In the genomic region with DNA sequence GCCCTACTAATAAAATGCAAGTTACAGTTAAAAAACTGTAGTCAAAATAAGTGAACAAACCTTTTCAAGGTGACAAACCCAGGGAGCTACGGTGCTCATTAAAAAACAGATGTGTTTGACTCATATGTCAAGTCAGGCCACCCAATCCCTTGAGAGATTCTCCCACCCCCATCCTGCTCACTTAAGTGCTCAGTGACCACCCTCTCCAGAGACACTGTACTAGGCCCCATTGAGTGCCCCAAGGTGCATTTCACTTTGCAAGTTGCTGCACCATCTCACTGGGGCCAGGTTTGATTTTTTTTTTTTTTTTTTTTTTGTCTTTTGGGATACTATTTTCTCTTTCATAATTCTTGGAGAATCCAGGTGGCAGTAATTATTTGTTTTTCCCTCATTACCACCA, we compare ENCODE assay signal across 13 cellular contexts. TPM values are rescaled to one million over a fixed set of nuclear protein-coding genes. Genes with fewer than 3 reads are reported as not detected.
A peak's percentile ranks its signal among the peaks of the same experiment; 100 is the strongest.
DNase-seq lines count a peak whose midpoint lies in the region; ATAC-seq, FAIRE-seq and TF ChIP-seq lines count a peak whose summit lies in the region.
"Had no signal": no experiment of that assay in that cellular context is flagged by ENCODE, and none has a peak within 500 bp of the region (broad histone marks: within the 10 kb centered on the region; RNA-seq: fewer than 3 reads in every experiment).

No MANE protein-coding gene starts in this region.

- peaks cover 57% of the 10 kb centered on the region for H3K36me3 Mint-ChIP-seq in activated CD8-positive, alpha-beta T cell treated with anti-CD3 and anti-CD28 coated beads for 36 hours (ENCODE audit: low read depth)
- H3K36me3 Mint-ChIP-seq in activated CD8-positive, alpha-beta T cell treated with anti-CD3 and anti-CD28 coated beads, Interleukin-2, amount 10 ng/mL, durations not matched to agents 7 days and 5 days (ENCODE audit: low read depth) = peaks cover 67% of the 10 kb centered on the region
- H3K36me3 Mint-ChIP-seq in T-cell = peaks cover 46% of the 10 kb centered on the region

- no peaks in the 10 kb centered on the region for H3K27me3 Mint-ChIP-seq in activated CD8-positive, alpha-beta T cell treated with anti-CD3 and anti-CD28 coated beads for 36 hours
- H3K27me3 Mint-ChIP-seq in activated CD8-positive, alpha-beta T cell treated with anti-CD3 and anti-CD28 coated beads, Interleukin-2, amount 10 ng/mL, durations not matched to agents 7 days and 5 days (ENCODE audit: low read depth) = no peaks in the 10 kb centered on the region
- no peaks in the 10 kb centered on the region for H3K27me3 Mint-ChIP-seq in T-cell

- no peak overlapping the region for H3K9ac ChIP-seq in skeletal muscle satellite cell (ENCODE audit: low read depth, low read length)

- TF ChIP-seq POLR2A in esophagus squamous epithelium (IDR thresholded peaks at IDR 0.05) = no peak

- no peak for TF ChIP-seq CTCF in activated CD8-positive, alpha-beta T cell treated with anti-CD3 and anti-CD28 coated beads for 36 hours (IDR thresholded peaks at IDR 0.05)
- no peak for TF ChIP-seq CTCF in esophagus squamous epithelium (IDR thresholded peaks at IDR 0.05)

- peaks cover 0 to 31% (median 0%) of the 10 kb centered on the region in 3 donors for H3K36me3 ChIP-seq in esophagus squamous epithelium
- peaks cover 11% of the 10 kb centered on the region for H3K36me3 ChIP-seq in skeletal muscle satellite cell (ENCODE audit: insufficient read depth, low read length)
- no peaks in the 10 kb centered on the region for H3K36me3 ChIP-seq in small intestine (ENCODE audit: control insufficient read depth in 2 of 2, insufficient read depth in 2 of 2, low read length in 2 of 2)

- no peaks in the 10 kb centered on the region for H3K27me3 ChIP-seq in esophagus squamous epithelium
- H3K27me3 ChIP-seq in skeletal muscle satellite cell (ENCODE audit: control insufficient read depth, insufficient read depth, low read length) = no peaks in the 10 kb centered on the region
- no peaks in the 10 kb centered on the region for H3K27me3 ChIP-seq in small intestine (ENCODE audit: control insufficient read depth in 2 of 2, insufficient read depth in 2 of 2, low read length in 2 of 2)

- H3K4me2 ChIP-seq in skeletal muscle satellite cell (ENCODE audit: low read length) = peak overlapping the region; percentile 82

- intact Hi-C loops in activated CD8-positive, alpha-beta T cell treated with anti-CD3 and anti-CD28 coated beads for 36 hours (cut with micrococcal nuclease) = no loop called here
- intact Hi-C loops in esophagus squamous epithelium (cut with DNase I) = no loop called here

- peak; percentile 14 for DNase-seq in activated CD8-positive, alpha-beta T cell treated with anti-CD3 and anti-CD28 coated beads for 36 hours
- no peak for DNase-seq in activated CD8-positive, alpha-beta T cell treated with anti-CD3 and anti-CD28 coated beads, Interleukin-2, amount 10 ng/mL, durations not matched to agents 7 days and 5 days
- DNase-seq in T-cell (no peak), esophagus squamous epithelium (lab: John Stamatoyannopoulos, UW) (no peak), small intestine (no peak), amniotic stem cell (lab: John Stamatoyannopoulos, UW) (no peak)
- DNase-seq in activated CD4-positive, CD25-positive, alpha-beta regulatory T cell treated with anti-CD3 and anti-CD28 coated beads, Interleukin-2, amount 50 U/mL, for 72 hours = no peak
- DNase-seq: activated naive CD4-positive, alpha-beta T cell; hypothalamus; NCI-H2227 treated with DMSO at 0.1 percent for 48 hours had no signal

- H3K27ac Mint-ChIP-seq in activated CD8-positive, alpha-beta T cell treated with anti-CD3 and anti-CD28 coated beads for 36 hours = no peak overlapping the region
- no peak overlapping the region for H3K27ac Mint-ChIP-seq in activated CD8-positive, alpha-beta T cell treated with anti-CD3 and anti-CD28 coated beads, Interleukin-2, amount 10 ng/mL, durations not matched to agents 7 days and 5 days
- H3K27ac Mint-ChIP-seq in T-cell = peak overlapping the region in 1 of 2 donors; percentile 43

- H3K4me3 Mint-ChIP-seq in activated CD8-positive, alpha-beta T cell treated with anti-CD3 and anti-CD28 coated beads for 36 hours = peak overlapping the region; percentile 92
- no peak overlapping the region for H3K4me3 Mint-ChIP-seq in activated CD8-positive, alpha-beta T cell treated with anti-CD3 and anti-CD28 coated beads, Interleukin-2, amount 10 ng/mL, durations not matched to agents 7 days and 5 days
- H3K4me3 Mint-ChIP-seq in T-cell = peak overlapping the region; percentile 43 to 95 (median 95)

- H3K9me3 ChIP-seq in esophagus squamous epithelium = peaks cover 0 to 25% (median 0%) of the 10 kb centered on the region in 3 donors
- H3K9me3 ChIP-seq in skeletal muscle satellite cell (replicated peaks; ENCODE audit: low read length) = no peaks in the 10 kb centered on the region
- H3K9me3 ChIP-seq in small intestine (ENCODE audit: control insufficient read depth, low read depth) = no peaks in the 10 kb centered on the region

- CTCF ChIA-PET in activated CD8-positive, alpha-beta T cell treated with anti-CD3 and anti-CD28 coated beads for 36 hours (lab: Charles Lee) = no interaction called here
- CTCF ChIA-PET in activated CD8-positive, alpha-beta T cell treated with anti-CD3 and anti-CD28 coated beads, Interleukin-2, amount 10 ng/mL, durations not matched to agents 7 days and 5 days (lab: Charles Lee) = no interaction called here
- CTCF ChIA-PET in T-cell (lab: Charles Lee) = no interaction called here

- peak overlapping the region; percentile 71 to 88 (median 80) for H3K4me3 ChIP-seq in esophagus squamous epithelium
- no peak overlapping the region for H3K4me3 ChIP-seq in skeletal muscle satellite cell (ENCODE audit: low read length)
- H3K4me3 ChIP-seq in small intestine (ENCODE audit: low read depth in 1 of 2, low read length in 2 of 2) = no peak overlapping the region

- no peak for FAIRE-seq in small intestine (lab: Jason Lieb, UNC)

- no peak for ATAC-seq in activated CD8-positive, alpha-beta T cell treated with anti-CD3 and anti-CD28 coated beads for 36 hours
- ATAC-seq in activated CD8-positive, alpha-beta T cell treated with anti-CD3 and anti-CD28 coated beads, Interleukin-2, amount 10 ng/mL, durations not matched to agents 7 days and 5 days = no peak
- ATAC-seq in T-cell (replicated peaks in 1 of 4) = no peak
- ATAC-seq: sciatic nerve had no signal

- H3K27ac ChIP-seq in esophagus squamous epithelium = peak overlapping the region in 1 of 4 donors; percentile 93
- no peak overlapping the region for H3K27ac ChIP-seq in small intestine (ENCODE audit: low read depth in 1 of 2, low read length in 1 of 2)
- H3K27ac ChIP-seq: VCaP had no signal

- POLR2A ChIA-PET in activated CD8-positive, alpha-beta T cell treated with anti-CD3 and anti-CD28 coated beads for 36 hours (lab: Charles Lee) = no interaction called here
- POLR2A ChIA-PET in activated CD8-positive, alpha-beta T cell treated with anti-CD3 and anti-CD28 coated beads, Interleukin-2, amount 10 ng/mL, durations not matched to agents 7 days and 5 days (lab: Charles Lee) = interaction anchor here (2.7 kb wide), 1 partner anchor 339 kb away, joined by 17 read pairs; the partner anchor contains the start of gene ZNF107
- POLR2A ChIA-PET in T-cell (lab: Charles Lee) = no interaction called here

- H3K4me1 ChIP-seq in esophagus squamous epithelium (peaks cover 5 to 60% (median 20%) of the 10 kb centered on the region in 3 donors), skeletal muscle satellite cell (ENCODE audit: control insufficient read depth, insufficient read depth, low read length) (peaks cover 7% of the 10 kb centered on the region), small intestine (ENCODE audit: control insufficient read depth in 2 of 2, insufficient read depth in 1 of 2, low read depth in 1 of 2, low read length in 1 of 2) (peaks cover 0 to 2% of the 10 kb centered on the region in 2 donors)

- peaks cover 39% of the 10 kb centered on the region for H3K4me1 Mint-ChIP-seq in activated CD8-positive, alpha-beta T cell treated with anti-CD3 and anti-CD28 coated beads for 36 hours (ENCODE audit: low read depth)
- peaks cover 27% of the 10 kb centered on the region for H3K4me1 Mint-ChIP-seq in activated CD8-positive, alpha-beta T cell treated with anti-CD3 and anti-CD28 coated beads, Interleukin-2, amount 10 ng/mL, durations not matched to agents 7 days and 5 days (ENCODE audit: low read depth)
- peaks cover 38 to 55% (median 48%) of the 10 kb centered on the region in 3 donors for H3K4me1 Mint-ChIP-seq in T-cell

- H3K9me3 Mint-ChIP-seq in activated CD8-positive, alpha-beta T cell treated with anti-CD3 and anti-CD28 coated beads for 36 hours = peaks cover 27% of the 10 kb centered on the region
- peaks cover 43% of the 10 kb centered on the region for H3K9me3 Mint-ChIP-seq in activated CD8-positive, alpha-beta T cell treated with anti-CD3 and anti-CD28 coated beads, Interleukin-2, amount 10 ng/mL, durations not matched to agents 7 days and 5 days (ENCODE audit: insufficient read depth)
- H3K9me3 Mint-ChIP-seq in T-cell = peaks cover 3 to 14% (median 11%) of the 10 kb centered on the region in 3 donors

- 57 to 73% methylated on average over 1 of the region's 1 CpG for WGBS in esophagus squamous epithelium, 2 donors
- WGBS in small intestine, 3 donors = 77 to 81% (median 79%) methylated on average over 1 of the region's 1 CpG

RNA-seq across cellular contexts. Expression of gene ERV3-1, which starts 1.9 kb away (rescaled TPM):
- 10 to 100 TPM in 1 of 2 experiments, 1 to 10 TPM in 1; 9.9 to 10.7 TPM for total RNA-seq in activated CD8-positive, alpha-beta T cell treated with anti-CD3 and anti-CD28 coated beads for 36 hours
- total RNA-seq in activated CD8-positive, alpha-beta T cell treated with anti-CD3 and anti-CD28 coated beads, Interleukin-2, amount 10 ng/mL, durations not matched to agents 7 days and 5 days = 10 to 100 TPM; 12.5 to 14.8 TPM
- 10 to 100 TPM in 3 of 5 donors, 1 to 10 TPM in 2; 9.5 to 15.9 (median 12.0) TPM for total RNA-seq in T-cell
- total RNA-seq in esophagus squamous epithelium = 10 to 100 TPM; 15.4 to 30.9 (median 18.6) TPM
- 7.9 and 8.1 TPM in 2 replicates for total RNA-seq in skeletal muscle satellite cell (2012; rRNA removed)
- polyA plus RNA-seq in small intestine = 10 to 100 TPM in 1 of 3 donors, 1 to 10 TPM in 1, under 1 TPM in 1; 0.27 to 12.7 (median 4.5) TPM

RNA-seq across cellular contexts. Expression of gene ZNF117, which starts 13.7 kb away (rescaled TPM):
- 1 to 10 TPM; 4.2 to 5.8 TPM for total RNA-seq in activated CD8-positive, alpha-beta T cell treated with anti-CD3 and anti-CD28 coated beads for 36 hours
- total RNA-seq in activated CD8-positive, alpha-beta T cell treated with anti-CD3 and anti-CD28 coated beads, Interleukin-2, amount 10 ng/mL, durations not matched to agents 7 days and 5 days = 1 to 10 TPM; 7.0 to 8.7 TPM
- total RNA-seq in T-cell (1 to 10 TPM; 1.0 to 3.8 (median 2.7) TPM), esophagus squamous epithelium (10 to 100 TPM in 2 of 4 donors, 1 to 10 TPM in 2; 3.7 to 17.3 (median 10.9) TPM)
- total RNA-seq in skeletal muscle satellite cell (2012; rRNA removed) = 2.4 and 4.1 TPM in 2 replicates
- 1 to 10 TPM in 1 of 3 donors, under 1 TPM in 2; 0.27 to 1.9 (median 0.67) TPM for polyA plus RNA-seq in small intestine

Comparison
In these comparisons a context has a peak if more than half of its experiments do, and no peak if none do; other contexts are left out.
1. H3K4me3 ChIP-seq: peak in esophagus squamous epithelium (4 of 4); none in skeletal muscle satellite cell (single experiment) and small intestine (0 of 2).